In genomic region chr1:117895482-117896114, GRCh38 we compare ENCODE assay signal across 8 cellular contexts. TPM values are rescaled to one million over a fixed set of nuclear protein-coding genes. Genes with fewer than 3 reads are reported as not detected.
DNase-seq lines count a peak whose midpoint lies in the region; ATAC-seq and TF ChIP-seq lines count a peak whose summit lies in the region.

No MANE protein-coding gene starts in this region.

- H3K27ac Mint-ChIP-seq in immature natural killer cell, result peak overlapping the region in 3 of 6 donors; percentile 0 to 30 (median 5)

- no peak overlapping the region for H3K4me3 ChIP-seq in astrocyte of the spinal cord (ENCODE audit: low read depth, low read length)

- peaks cover 5 to 34% (median 11%) of the 10 kb centered on the region in 3 donors for H3K36me3 Mint-ChIP-seq in immature natural killer cell

- peak; percentile 91 for ATAC-seq in GM18511 (IDR thresholded peaks at IDR 0.05; ENCODE audit: unreplicated experiment)
- ATAC-seq in HG03025 (IDR thresholded peaks at IDR 0.05; ENCODE audit: low FRiP score, unreplicated experiment), result peak; percentile 74

- peak; percentile 66 for TF ChIP-seq CTCF in astrocyte of the spinal cord (IDR thresholded peaks at IDR 0.05; ENCODE audit: low read depth, low read length)

- DNase-seq in AG08395 (ENCODE audit: low spot score), result peak; percentile 81
- DNase-seq in NCI-H187 treated with DMSO at 0.1 percent for 48 hours (lab: John Stamatoyannopoulos, UW), result peak; percentile 40
- DNase-seq in T-helper 9 cell, result peak; percentile 40
- DNase-seq in astrocyte of the spinal cord (ENCODE audit: low read depth, low spot score), result peak; percentile 89
- peak; percentile 20 to 40 (median 31) for DNase-seq in immature natural killer cell
- DNase-seq in stimulated activated CD4-positive, alpha-beta T cell treated with anti-CD3 and anti-CD28 coated beads, Interleukin-15, amount 100 ng/mL, for 24 hours, result peak; percentile 79

- no peaks in the 10 kb centered on the region for H3K4me1 Mint-ChIP-seq in immature natural killer cell

- H3K4me3 Mint-ChIP-seq in immature natural killer cell, result no peak overlapping the region

- H3K27me3 Mint-ChIP-seq in immature natural killer cell (ENCODE audit: low read depth in 3 of 3), result no peaks in the 10 kb centered on the region

- no peaks in the 10 kb centered on the region for H3K9me3 Mint-ChIP-seq in immature natural killer cell

- in situ Hi-C loops in astrocyte of the spinal cord (cut with HindIII; ENCODE audit: low sequenced_read_pairs), result no loop called here

RNA-seq across cellular contexts. Expression of gene GDAP2, which starts 33.8 kb away (rescaled TPM):
- 10 to 100 TPM in 2 of 3 donors, 1 to 10 TPM in 1; 4.5 to 16.4 (median 10.6) TPM for polyA plus RNA-seq in immature natural killer cell

RNA-seq across cellular contexts. Expression of gene WDR3, which starts 33.9 kb away (rescaled TPM):
- 10 to 100 TPM; 11.8 to 20.1 (median 17.0) TPM for polyA plus RNA-seq in immature natural killer cell

Comparison
In these comparisons a context has a peak if more than half of its experiments do, and no peak if none do; other contexts are left out.
1. DNase-seq: peak in every context shown above with its lines; median percentile 89 in astrocyte of the spinal cord; 81 in AG08395; 79 in stimulated activated CD4-positive, alpha-beta T cell treated with anti-CD3 and anti-CD28 coated beads, Interleukin-15, amount 100 ng/mL, for 24 hours; 40 in NCI-H187 treated with DMSO at 0.1 percent for 48 hours; 40 in T-helper 9 cell; 31 in immature natural killer cell.